20 cellular contexts compared by ENCODE assay signal in genomic region chr15:67883228-67883773, GRCh38. TPM values are rescaled to one million over a fixed set of nuclear protein-coding genes. Genes with fewer than 3 reads are reported as not detected.
DNase-seq lines count a peak whose midpoint lies in the region; ATAC-seq and TF ChIP-seq lines count a peak whose summit lies in the region.
"Had no signal": no experiment of that assay in that cellular context is flagged by ENCODE, and none has a peak within 500 bp of the region (broad histone marks: within the 10 kb centered on the region; RNA-seq: fewer than 3 reads in every experiment).

No MANE protein-coding gene starts in this region.

- H3K36me3 ChIP-seq in H7 (replicated peaks; ENCODE audit: control insufficient read depth, insufficient read depth, low read length) (no peaks in the 10 kb centered on the region), RWPE2 (ENCODE audit: low read depth) (no peaks in the 10 kb centered on the region), hepatocyte (replicated peaks; ENCODE audit: insufficient read depth, low read depth) (no peaks in the 10 kb centered on the region), gastrocnemius medialis (no peaks in the 10 kb centered on the region)
- H3K36me3 ChIP-seq: prostate gland had no signal

- intact Hi-C loops in gastrocnemius medialis (cut with DNase I; ENCODE audit: low total_unique reads) (no loop called here), Calu3 (cut with micrococcal nuclease; ENCODE audit: unreplicated experiment) (no loop called here)

- no peaks in the 10 kb centered on the region for H3K79me2 ChIP-seq in hepatocyte

- no TSS peak for BruUV-seq in Calu3 (replicated peaks; lab: Mats Ljungman, UMichigan)

- no peaks in the 10 kb centered on the region for H3K9me2 ChIP-seq in hepatocyte (replicated peaks; ENCODE audit: insufficient read depth)

- H3K9me3 ChIP-seq in RWPE2 (ENCODE audit: severe bottlenecking) (no peaks in the 10 kb centered on the region), hepatocyte (ENCODE audit: low read depth) (no peaks in the 10 kb centered on the region), gastrocnemius medialis (no peaks in the 10 kb centered on the region)
- H3K9me3 ChIP-seq: prostate gland had no signal

- no peak overlapping the region for H3K4me3 ChIP-seq in H7 (ENCODE audit: insufficient read depth, low read depth, low read length)
- H3K4me3 ChIP-seq in RWPE2 (ENCODE audit: severe bottlenecking): no peak overlapping the region
- no peak overlapping the region for H3K4me3 ChIP-seq in hepatocyte
- no peak overlapping the region for H3K4me3 ChIP-seq in gastrocnemius medialis
- H3K4me3 ChIP-seq: prostate gland had no signal

- H3K27me3 ChIP-seq in H7 (ENCODE audit: control insufficient read depth, insufficient read depth, low read length) (0 out of 2 replicates have a peak, but pooled peaks cover 4% of the 10 kb centered on the region), RWPE2 (ENCODE audit: insufficient read depth, poor library complexity, severe bottlenecking) (no peaks in the 10 kb centered on the region), hepatocyte (no peaks in the 10 kb centered on the region), gastrocnemius medialis (no peaks in the 10 kb centered on the region)

- H3K4me2 ChIP-seq in hepatocyte: no peak overlapping the region

- DNase-seq in H7 (peak; percentile 35), RWPE2 (ENCODE audit: low spot score) (no peak), hepatocyte (ENCODE audit: low spot score) (no peak), gastrocnemius medialis (no peak), Calu3 (no peak)
- DNase-seq: activated CD4-positive, alpha-beta memory T cell treated with anti-CD3 and anti-CD28 coated beads for 36 hours; effector CD4-positive, alpha-beta T cell; NCI-H187 treated with DMSO at 0.1 percent for 48 hours; NCI-H748 treated with DMSO at 0.1 percent for 48 hours; SHP77; stimulated activated CD4-positive, alpha-beta T cell treated with anti-CD3 and anti-CD28 coated beads, Interleukin-2, amount 100 ng/mL, for 24 hours had no signal

- H3K36me3 Mint-ChIP-seq in Calu3 (ENCODE audit: insufficient read depth, unreplicated experiment): no peaks in the 10 kb centered on the region
- H3K36me3 Mint-ChIP-seq: activated CD4-positive, alpha-beta memory T cell treated with anti-CD3 and anti-CD28 coated beads for 36 hours had no signal

- TF ChIP-seq CTCF in RWPE2 (IDR thresholded peaks at IDR 0.05; ENCODE audit: poor library complexity, severe bottlenecking): no peak
- no peak for TF ChIP-seq CTCF in hepatocyte (IDR thresholded peaks at IDR 0.05; ENCODE audit: poor library complexity)
- no peak for TF ChIP-seq CTCF in gastrocnemius medialis (IDR thresholded peaks at IDR 0.05 in 4 of 5, conservative IDR thresholded peaks at IDR 0.05 in 1 of 5)
- no peak for TF ChIP-seq CTCF in Calu3 (IDR thresholded peaks at IDR 0.05; ENCODE audit: unreplicated experiment)

- H3K4me1 ChIP-seq in RWPE2 (ENCODE audit: insufficient read depth, poor library complexity, severe bottlenecking): peaks cover 16% of the 10 kb centered on the region
- peaks cover 24% of the 10 kb centered on the region for H3K4me1 ChIP-seq in hepatocyte (ENCODE audit: insufficient read depth)
- H3K4me1 ChIP-seq in gastrocnemius medialis: peaks cover 10 to 19% of the 10 kb centered on the region in 2 donors

- H2AFZ ChIP-seq in hepatocyte: peak overlapping the region; percentile 19

- no peak overlapping the region for H3K4me3 Mint-ChIP-seq in Calu3 (ENCODE audit: low read depth, unreplicated experiment)
- H3K4me3 Mint-ChIP-seq: activated CD4-positive, alpha-beta memory T cell treated with anti-CD3 and anti-CD28 coated beads for 36 hours had no signal

- ATAC-seq in RWPE2 (ENCODE audit: low read depth) (no peak), gastrocnemius medialis (peak; percentile 21 to 38), HG02840 (IDR thresholded peaks at IDR 0.05; ENCODE audit: low FRiP score, unreplicated experiment) (no peak), HG03175 (IDR thresholded peaks at IDR 0.05; ENCODE audit: unreplicated experiment) (no peak), HG03280 (IDR thresholded peaks at IDR 0.05; ENCODE audit: unreplicated experiment) (no peak)

- no peak for TF ChIP-seq POLR2A in gastrocnemius medialis (IDR thresholded peaks at IDR 0.05)

- H3K27me3 Mint-ChIP-seq in Calu3 (ENCODE audit: unreplicated experiment): peaks cover 6% of the 10 kb centered on the region

- no peaks in the 10 kb centered on the region for H3K9me3 Mint-ChIP-seq in Calu3 (ENCODE audit: low read depth, unreplicated experiment)
- H3K9me3 Mint-ChIP-seq: activated CD4-positive, alpha-beta memory T cell treated with anti-CD3 and anti-CD28 coated beads for 36 hours; activated T-helper 2 cell treated with anti-CD3 and anti-CD28 coated beads, Interferon-gamma antibody, Interleukin-2, Interleukin-4, amounts not matched to agents 10 μg/mL and 5 μg/mL and 100 μg/mL, durations not matched to agents 14 hours and 24 hours and 36 hours had no signal

- H3K27ac ChIP-seq in RWPE2 (ENCODE audit: poor library complexity, severe bottlenecking): peak overlapping the region; percentile 66
- H3K27ac ChIP-seq in hepatocyte: peak overlapping the region; percentile 94
- peak overlapping the region in 3 of 4 donors; percentile 4 to 79 (median 75) for H3K27ac ChIP-seq in gastrocnemius medialis

- H3K4me1 Mint-ChIP-seq in Calu3 (ENCODE audit: low read depth, unreplicated experiment): peaks cover 22% of the 10 kb centered on the region

- in situ Hi-C loops in gastrocnemius medialis (cut with MboI; ENCODE audit: low sequenced_read_pairs in 4 of 4): loop anchor here in 1 of 4 donors (10.0 kb wide), 1 partner anchor 62 kb away; no protein-coding TSS in a partner anchor

- WGBS in hepatocyte (ENCODE audit: low lambda C conversion rate, missing lambda C conversion rate): 60% methylated on average over 10 of the region's 10 CpGs

- CTCF ChIA-PET in Calu3 (lab: Charles Lee): interaction anchor here (0.6 kb wide), 1 partner anchor 30 kb away, joined by 4 read pairs; no protein-coding TSS in a partner anchor

- no peaks in the 10 kb centered on the region for H4K20me1 ChIP-seq in hepatocyte (ENCODE audit: insufficient read depth, poor library complexity, severe bottlenecking)

- no peak overlapping the region for H3K27ac Mint-ChIP-seq in Calu3 (ENCODE audit: unreplicated experiment)
- H3K27ac Mint-ChIP-seq: activated CD4-positive, alpha-beta memory T cell treated with anti-CD3 and anti-CD28 coated beads for 36 hours; activated T-helper 2 cell treated with anti-CD3 and anti-CD28 coated beads, Interferon-gamma antibody, Interleukin-2, Interleukin-4, amounts not matched to agents 10 μg/mL and 5 μg/mL and 100 μg/mL, durations not matched to agents 14 hours and 24 hours and 36 hours had no signal

RNA-seq across cellular contexts. Expression of gene RNU6-1, which starts 43.5 kb away (rescaled TPM):
- not detected in 2 replicates for total RNA-seq in H7 (2014; rRNA removed; shearing (Covaris generic))
- total RNA-seq in hepatocyte (not detected in 2 replicates), gastrocnemius medialis (not detected), Calu3 (2022) (not detected in 2 replicates)
- polyA plus RNA-seq in hepatocyte: not detected in 2 replicates
- total RNA-seq: activated CD4-positive, alpha-beta memory T cell treated with anti-CD3 and anti-CD28 coated beads for 36 hours; activated T-helper 2 cell treated with anti-CD3 and anti-CD28 coated beads, Interferon-gamma antibody, Interleukin-2, Interleukin-4, amounts not matched to agents 10 μg/mL and 5 μg/mL and 100 μg/mL, durations not matched to agents 14 hours and 24 hours and 36 hours; Daoy; mononuclear cell; prostate gland; urinary bladder had no signal
- polyA plus RNA-seq: BJ, urinary bladder had no signal

RNA-seq across cellular contexts. Expression of gene SKOR1, which starts 58.0 kb away (rescaled TPM):
- total RNA-seq in H7 (2014; rRNA removed; shearing (Covaris generic)): 0.11 TPM in 1 of 2 replicates, not detected in the other
- total RNA-seq in hepatocyte (0.12 and 0.23 TPM in 2 replicates), gastrocnemius medialis (1 to 10 TPM in 1 of 4 donors, under 1 TPM in 3; 0.13 to 2.1 (median 0.25) TPM), Calu3 (2022) (0.17 and 0.27 TPM in 2 replicates)
- 0.26 and 0.52 TPM in 2 replicates for polyA plus RNA-seq in hepatocyte
- total RNA-seq: Daoy had no signal

Comparison
In these comparisons a context has a peak if more than half of its experiments do, and no peak if none do; other contexts are left out.
1. ATAC-seq: peak in gastrocnemius medialis (2 of 2); none in RWPE2 (single experiment), HG02840 (single experiment), HG03175 (single experiment) and HG03280 (single experiment).
2. Peak in every context shown above with its lines, with median percentiles within 50 percentile points of each other: H3K27ac ChIP-seq.